In genomic region chr14:47442206-47442605, GRCh38 we compare ENCODE assay signal across 10 cellular contexts.
DNase-seq lines count a peak whose midpoint lies in the region; ATAC-seq and TF ChIP-seq lines count a peak whose summit lies in the region.
"Had no signal": no experiment of that assay in that cellular context is flagged by ENCODE, and none has a peak within 500 bp of the region (broad histone marks: within the 10 kb centered on the region; RNA-seq: fewer than 3 reads in every experiment).

No MANE protein-coding gene starts in this region.

- no peaks in the 10 kb centered on the region for H3K9me3 ChIP-seq in smooth muscle cell (replicated peaks; ENCODE audit: low read depth)

- no peaks in the 10 kb centered on the region for H4K20me1 ChIP-seq in smooth muscle cell (ENCODE audit: low read depth)

- H3K27me3 ChIP-seq in smooth muscle cell (ENCODE audit: low read depth): no peaks in the 10 kb centered on the region

- H3F3A ChIP-seq in smooth muscle cell (ENCODE audit: low read depth): no peaks in the 10 kb centered on the region

- peak; percentile 2 for DNase-seq in NCI-H146 (lab: John Stamatoyannopoulos, UW)
- no peak for DNase-seq in NCI-H146 treated with DMSO at 0.1 percent for 48 hours (lab: John Stamatoyannopoulos, UW; ENCODE audit: unreplicated experiment)
- DNase-seq in SHP77 (lab: John Stamatoyannopoulos, UW): peak; percentile 58 to 64
- peak; percentile 38 for DNase-seq in fibroblast of mammary gland (ENCODE audit: low read depth)
- no peak for DNase-seq in smooth muscle cell (lab: John Stamatoyannopoulos, UW; ENCODE audit: unreplicated experiment)
- no peak for DNase-seq in lower leg skin (ENCODE audit: low spot score in 2 of 2)
- no peak for DNase-seq in CD1c-positive myeloid dendritic cell (ENCODE audit: extremely low spot score)
- DNase-seq: naive thymus-derived CD4-positive, alpha-beta T cell had no signal

- H3K4me3 ChIP-seq in fibroblast of mammary gland (ENCODE audit: control insufficient read depth, low read depth, low read length) (no peak overlapping the region), smooth muscle cell (no peak overlapping the region), lower leg skin (ENCODE audit: low read depth, poor library complexity, severe bottlenecking) (no peak overlapping the region)
- H3K4me3 ChIP-seq: K562 had no signal

- no peak for TF ChIP-seq POLR2A in lower leg skin (IDR thresholded peaks at IDR 0.05)

- TF ChIP-seq CTCF in fibroblast of mammary gland (conservative IDR thresholded peaks at IDR 0.05; ENCODE audit: control insufficient read depth, insufficient read depth, low read depth, low read length): peak; percentile 6
- peak; percentile 46 for TF ChIP-seq CTCF in smooth muscle cell (IDR thresholded peaks at IDR 0.05; ENCODE audit: borderline replicate concordance, insufficient read depth, poor library complexity, severe bottlenecking)
- no peak for TF ChIP-seq CTCF in lower leg skin (IDR thresholded peaks at IDR 0.05)

- H3K9ac ChIP-seq in smooth muscle cell (ENCODE audit: low read depth): no peak overlapping the region

- H3K79me2 ChIP-seq in smooth muscle cell (ENCODE audit: low read depth): no peaks in the 10 kb centered on the region

- no peak for ATAC-seq in HG03159 (IDR thresholded peaks at IDR 0.05; ENCODE audit: unreplicated experiment)
- ATAC-seq: K562; naive thymus-derived CD4-positive, alpha-beta T cell had no signal

- no peaks in the 10 kb centered on the region for H3K36me3 ChIP-seq in smooth muscle cell (ENCODE audit: low read depth)

- H3K27ac ChIP-seq in smooth muscle cell (ENCODE audit: low read depth): peak overlapping the region; percentile 36

- intact Hi-C loops in lower leg skin (cut with DNase I; ENCODE audit: low total_unique reads): no loop called here

- peaks cover 10% of the 10 kb centered on the region for H3K4me1 ChIP-seq in smooth muscle cell (ENCODE audit: low read depth)

- H3K4me2 ChIP-seq in smooth muscle cell: no peak overlapping the region

- H2AFZ ChIP-seq in smooth muscle cell (ENCODE audit: low read depth): no peak overlapping the region

Comparison
In these comparisons a context has a peak if more than half of its experiments do, and no peak if none do; other contexts are left out.
1. DNase-seq: peak in NCI-H146 (single experiment), SHP77 (2 of 2) and fibroblast of mammary gland (single experiment); none in NCI-H146 treated with DMSO at 0.1 percent for 48 hours (single experiment), smooth muscle cell (single experiment), lower leg skin (0 of 2) and CD1c-positive myeloid dendritic cell (single experiment).
2. CTCF ChIP-seq: peak in fibroblast of mammary gland (single experiment) and smooth muscle cell (single experiment); none in lower leg skin (0 of 3).